1 cellular context compared by ENCODE assay signal in genomic region chr4:13484045-13484748, GRCh38.
TF ChIP-seq lines count a peak whose summit lies in the region.

TSS of gene RAB28 (minus strand) at chr4:13484340.

TF ChIP-seq in K562, 482 proteins besides CTCF, POLR2A, EP300 and RAD21 (continued from another document and continues in another):
- TF ChIP-seq BHLHE40 (IDR thresholded peaks at IDR 0.05; ENCODE audit: low read length) (peak; percentile 90), BRD9 (IDR thresholded peaks at IDR 0.05; ENCODE audit: low read depth, partially characterized antibody) (no peak), E2F3 (CRISPR knock-in tag; IDR thresholded peaks at IDR 0.05) (0 out of 2 replicates have a peak, but pooled peaks have one; percentile 51), TAF1 (IDR thresholded peaks at IDR 0.05; ENCODE audit: control insufficient read depth, extremely low read depth, insufficient read depth, low read length, severe bottlenecking) (peak; percentile 93), ZNF830 (CRISPR knock-in tag; IDR thresholded peaks at IDR 0.05) (no peak), EP400 (IDR thresholded peaks at IDR 0.05) (peak; percentile 27; the same call in 1 of the 2 replicates), CREM (IDR thresholded peaks at IDR 0.05; ENCODE audit: low read depth) (peak; percentile 91), TCF7L2 (IDR thresholded peaks at IDR 0.05; ENCODE audit: low read depth, low read length) (peak; percentile 91), JUN (IDR thresholded peaks at IDR 0.05; ENCODE audit: borderline replicate concordance, low read depth, low read length) (no peak), JUN (CRISPR knock-in tag; IDR thresholded peaks at IDR 0.05; ENCODE audit: borderline replicate concordance) (no peak), TOE1 (IDR thresholded peaks at IDR 0.05; ENCODE audit: borderline replicate concordance) (peak; percentile 93), TOE1 (CRISPR knock-in tag; IDR thresholded peaks at IDR 0.05; ENCODE audit: borderline replicate concordance, low read depth) (no peak), PRDM10 (IDR thresholded peaks at IDR 0.05; ENCODE audit: partially characterized antibody) (peak; percentile 100), E2F4 (CRISPR knock-in tag; IDR thresholded peaks at IDR 0.05; ENCODE audit: low read depth) (no peak), ZNF583 (CRISPR knock-in tag; IDR thresholded peaks at IDR 0.05) (no peak), MAFF (IDR thresholded peaks at IDR 0.05; ENCODE audit: low read length) (peak; percentile 61), POLR2G (IDR thresholded peaks at IDR 0.05; ENCODE audit: low read depth, low read length) (peak; percentile 75), E2F1 (CRISPR knock-in tag; IDR thresholded peaks at IDR 0.05) (peak; percentile 46; the same call in 1 of the 2 replicates), ZNF444 (CRISPR knock-in tag; IDR thresholded peaks at IDR 0.05) (no peak), PHB2 (IDR thresholded peaks at IDR 0.05; ENCODE audit: low read depth) (no peak), TAF7 (tag; IDR thresholded peaks at IDR 0.05) (peak; percentile 53; the same call in 1 of the 2 replicates), HDAC6 (IDR thresholded peaks at IDR 0.05; ENCODE audit: low read depth, low read length) (no peak), JUND (IDR thresholded peaks at IDR 0.05; ENCODE audit: borderline replicate concordance, low read depth, low read length) (peak; percentile 96), JUND (tag; IDR thresholded peaks at IDR 0.05; ENCODE audit: borderline replicate concordance, low read depth, low read length) (no peak), TEAD1 (CRISPR knock-in tag; IDR thresholded peaks at IDR 0.05) (peak; percentile 52 to 96; a peak in 3 of 4 replicates), USF1 (CRISPR knock-in tag; IDR thresholded peaks at IDR 0.05) (0 out of 2 replicates have a peak, but pooled peaks have one; percentile 1), MTF1 (CRISPR knock-in tag; IDR thresholded peaks at IDR 0.05; ENCODE audit: borderline replicate concordance) (no peak), SIN3A (IDR thresholded peaks at IDR 0.05; ENCODE audit: borderline replicate concordance in 2 of 2, control insufficient read depth in 1 of 2, low read depth in 2 of 2, low read length in 2 of 2) (peak in 1 of 2 experiments; percentile 31; a peak in 1 of 4 replicates), MAZ (CRISPR knock-in tag; conservative IDR thresholded peaks at IDR 0.05 in 1 of 2, IDR thresholded peaks at IDR 0.05 in 1 of 2) (peak; percentile 49 to 82; a peak in 3 of 4 replicates), RREB1 (CRISPR knock-in tag; IDR thresholded peaks at IDR 0.05) (peak; percentile 94), ZBTB17 (CRISPR knock-in tag; IDR thresholded peaks at IDR 0.05) (0 out of 2 replicates have a peak, but pooled peaks have one; percentile 19), ZNF75A (CRISPR knock-in tag; IDR thresholded peaks at IDR 0.05) (no peak), ARID3A (IDR thresholded peaks at IDR 0.05; ENCODE audit: borderline replicate concordance, low read depth, low read length) (peak; percentile 26; the same call in 1 of the 2 replicates), GMEB1 (CRISPR knock-in tag; IDR thresholded peaks at IDR 0.05) (peak; percentile 89), ATF1 (CRISPR knock-in tag; IDR thresholded peaks at IDR 0.05) (peak; percentile 70), ATF1 (tag; IDR thresholded peaks at IDR 0.05) (peak; percentile 96), CSDE1 (IDR thresholded peaks at IDR 0.05) (peak in 1 of 2 experiments; percentile 68; a peak in 1 of 4 replicates), ZNF699 (CRISPR knock-in tag; IDR thresholded peaks at IDR 0.05; ENCODE audit: insufficient replicate concordance) (no peak), PHB (CRISPR knock-in tag; IDR thresholded peaks at IDR 0.05) (no peak), ZNF165 (CRISPR knock-in tag; IDR thresholded peaks at IDR 0.05; ENCODE audit: borderline replicate concordance) (no peak), GTF2E2 (tag; IDR thresholded peaks at IDR 0.05) (peak; percentile 49; the same call in 1 of the 2 replicates), BCL6 (CRISPR knock-in tag; IDR thresholded peaks at IDR 0.05) (no peak), NFXL1 (CRISPR knock-in tag; IDR thresholded peaks at IDR 0.05) (no peak), ZBTB12 (CRISPR knock-in tag; IDR thresholded peaks at IDR 0.05) (peak; percentile 83), SIX5 (IDR thresholded peaks at IDR 0.05; ENCODE audit: borderline replicate concordance in 1 of 2, insufficient read depth in 1 of 2, low read depth in 1 of 2, low read length in 2 of 2) (peak in 1 of 2 experiments; percentile 23; a peak in 1 of 4 replicates), MBD2 (IDR thresholded peaks at IDR 0.05; ENCODE audit: borderline replicate concordance, low read depth) (peak; percentile 94), TAF9B (IDR thresholded peaks at IDR 0.05; ENCODE audit: partially characterized antibody) (peak; percentile 68), NFE2L1 (tag; IDR thresholded peaks at IDR 0.05; ENCODE audit: borderline replicate concordance, low read depth) (no peak), ZNF551 (CRISPR knock-in tag; IDR thresholded peaks at IDR 0.05) (no peak), ZNF347 (CRISPR knock-in tag; IDR thresholded peaks at IDR 0.05; ENCODE audit: low read depth) (no peak)
